In the genomic region with DNA sequence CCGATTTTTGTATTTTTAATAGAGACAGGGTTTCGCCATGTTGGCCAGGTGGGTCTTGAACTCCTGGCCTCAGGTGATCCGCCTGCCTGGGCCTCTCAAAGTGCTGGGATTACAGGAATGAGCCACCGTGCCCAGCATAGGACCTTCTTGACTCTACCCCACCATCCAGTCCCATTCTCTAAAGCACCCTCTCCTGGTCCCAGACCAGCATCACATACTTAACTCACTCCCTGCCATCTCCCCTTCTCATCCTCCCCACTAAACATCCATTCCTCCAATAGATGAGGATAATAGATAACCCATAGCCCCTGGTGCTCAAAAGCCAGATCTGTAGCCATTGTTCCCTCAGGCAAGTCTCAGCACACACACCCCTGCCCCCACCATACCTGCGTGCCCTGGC, we compare ENCODE assay signal across 10 cellular contexts. TPM values are rescaled to one million over a fixed set of nuclear protein-coding genes. Genes with fewer than 3 reads are reported as not detected.
DNase-seq lines count a peak whose midpoint lies in the region; ATAC-seq and TF ChIP-seq lines count a peak whose summit lies in the region.
"Had no signal": no experiment of that assay in that cellular context is flagged by ENCODE, and none has a peak within 500 bp of the region (broad histone marks: within the 10 kb centered on the region; RNA-seq: fewer than 3 reads in every experiment).

No MANE protein-coding gene starts in this region.

- intact Hi-C loops in left cardiac atrium (cut with DNase I), result loop anchor here (5.0 kb wide), 2 partner anchors 69 to 339 kb away; a partner anchor contains a TSS
- intact Hi-C loops in tibial artery (cut with DNase I; ENCODE audit: low total_unique reads), result loop anchor here (5.0 kb wide), 1 partner anchor 69 kb away; a partner anchor contains a TSS

- H3K4me3 ChIP-seq in cardiac muscle cell, result no peak overlapping the region
- H3K4me3 ChIP-seq in WI38 (ENCODE audit: low read depth, low read length), result peak overlapping the region; percentile 75
- H3K4me3 ChIP-seq in fibroblast of the aortic adventitia (ENCODE audit: low read depth, low read length), result peak overlapping the region; percentile 84
- H3K4me3 ChIP-seq in tibial artery, result no peak overlapping the region

- H3K36me3 ChIP-seq in cardiac muscle cell (peaks cover 5% of the 10 kb centered on the region), tibial artery (peaks cover 2 to 31% (median 3%) of the 10 kb centered on the region in 3 donors)

- H3K27ac ChIP-seq in cardiac muscle cell (peak overlapping the region; percentile 54), tibial artery (peak overlapping the region; percentile 96 to 97)

- DNase-seq in cardiac muscle cell (ENCODE audit: low read depth in 1 of 2, low spot score in 1 of 2), result no peak
- DNase-seq in left cardiac atrium, result no peak
- DNase-seq in fibroblast of the aortic adventitia (ENCODE audit: low read depth), result no peak
- no peak for DNase-seq in tibial artery
- no peak for DNase-seq in NCI-H69 (lab: John Stamatoyannopoulos, UW)
- no peak for DNase-seq in NCI-H1048 (lab: John Stamatoyannopoulos, UW)
- DNase-seq: heart left ventricle; stimulated activated naive CD4-positive, alpha-beta T cell had no signal

- H3K4me1 ChIP-seq in cardiac muscle cell (ENCODE audit: low read depth), result peaks cover 30% of the 10 kb centered on the region
- H3K4me1 ChIP-seq in tibial artery, result peaks cover 0 to 47% (median 35%) of the 10 kb centered on the region in 4 donors

- peak; percentile 8 for TF ChIP-seq CTCF in cardiac muscle cell (IDR thresholded peaks at IDR 0.05; ENCODE audit: low read depth, low read length)
- TF ChIP-seq CTCF in WI38 (IDR thresholded peaks at IDR 0.05; ENCODE audit: low read depth, low read length), result no peak
- no peak for TF ChIP-seq CTCF in fibroblast of the aortic adventitia (IDR thresholded peaks at IDR 0.05; ENCODE audit: insufficient read depth, low read length)
- TF ChIP-seq CTCF in tibial artery (IDR thresholded peaks at IDR 0.05), result no peak

- H3K27me3 ChIP-seq in cardiac muscle cell (no peaks in the 10 kb centered on the region), tibial artery (no peaks in the 10 kb centered on the region)
- H3K27me3 ChIP-seq: heart left ventricle had no signal

- no peaks in the 10 kb centered on the region for H3K9me3 ChIP-seq in cardiac muscle cell (ENCODE audit: low read depth)
- H3K9me3 ChIP-seq in tibial artery, result no peaks in the 10 kb centered on the region
- H3K9me3 ChIP-seq: heart left ventricle had no signal

- ATAC-seq in left cardiac atrium (no peak), GM21390 (IDR thresholded peaks at IDR 0.05; ENCODE audit: unreplicated experiment) (no peak)
- ATAC-seq: heart left ventricle had no signal

RNA-seq across cellular contexts. Expression of a gene that starts 2.1 kb away (rescaled TPM):
- total RNA-seq in cardiac muscle cell (39.5 and 46.2 TPM in 2 replicates), left cardiac atrium (10 to 100 TPM; 16.1 to 18.7 TPM), fibroblast of the aortic adventitia (ENCODE audit: low replicate concordance) (9.0 and 9.3 TPM in 2 replicates)
- 42.0 and 59.2 TPM in 2 replicates for polyA plus RNA-seq in cardiac muscle cell

RNA-seq across cellular contexts. Expression of a gene that starts 9.0 kb away (rescaled TPM):
- total RNA-seq in cardiac muscle cell (67.3 and 109 TPM in 2 replicates), left cardiac atrium (10 to 100 TPM; 53.6 to 66.4 TPM), fibroblast of the aortic adventitia (ENCODE audit: low replicate concordance) (12.5 and 47.6 TPM in 2 replicates)
- polyA plus RNA-seq in cardiac muscle cell, result 100 and 172 TPM in 2 replicates

RNA-seq across cellular contexts. Expression of a gene that starts 20.1 kb away (rescaled TPM):
- total RNA-seq in cardiac muscle cell (57.3 and 65.3 TPM in 2 replicates), left cardiac atrium (10 to 100 TPM; 19.7 to 23.8 TPM), fibroblast of the aortic adventitia (ENCODE audit: low replicate concordance) (29.7 and 53.7 TPM in 2 replicates)
- polyA plus RNA-seq in cardiac muscle cell, result 45.1 and 68.5 TPM in 2 replicates

RNA-seq across cellular contexts. Expression of a gene that starts 24.1 kb away (rescaled TPM):
- 1.7 and 3.5 TPM in 2 replicates for total RNA-seq in cardiac muscle cell
- 3.7 and 12.9 TPM in 2 replicates for polyA plus RNA-seq in cardiac muscle cell
- total RNA-seq in left cardiac atrium, result 1 to 10 TPM in 1 of 2 donors, under 1 TPM in 1; 0.76 to 1.6 TPM
- total RNA-seq in fibroblast of the aortic adventitia (ENCODE audit: low replicate concordance), result 0.08 and 1.4 TPM in 2 replicates

RNA-seq across cellular contexts. Expression of a gene that starts 44.7 kb away (rescaled TPM):
- total RNA-seq in cardiac muscle cell (24.7 and 45.0 TPM in 2 replicates), left cardiac atrium (10 to 100 TPM; 19.7 to 25.5 TPM), fibroblast of the aortic adventitia (ENCODE audit: low replicate concordance) (13.7 and 26.1 TPM in 2 replicates)
- 31.9 and 50.2 TPM in 2 replicates for polyA plus RNA-seq in cardiac muscle cell

Comparison
In these comparisons a context has a peak if more than half of its experiments do, and no peak if none do; other contexts are left out.
1. H3K4me3 ChIP-seq: peak in WI38 (single experiment) and fibroblast of the aortic adventitia (single experiment); none in cardiac muscle cell (single experiment) and tibial artery (0 of 2).